9 cellular contexts compared by ENCODE assay signal in genomic region chr11:122696662-122697061, GRCh38.
DNase-seq lines count a peak whose midpoint lies in the region; ATAC-seq lines count a peak whose summit lies in the region.
"Had no signal": no experiment of that assay in that cellular context is flagged by ENCODE, and none has a peak within 500 bp of the region (broad histone marks: within the 10 kb centered on the region; RNA-seq: fewer than 3 reads in every experiment).

No MANE protein-coding gene starts in this region.

- H3K27me3 Mint-ChIP-seq in T-helper 1 cell treated with Interleukin-12 subunit alpha and Interleukin-12 subunit beta and Interleukin-4 antibody, amounts not matched to agents 30 μg/mL and 1 μg/mL, for 36 hours (ENCODE audit: low read depth) = peaks cover 9% of the 10 kb centered on the region
- no peaks in the 10 kb centered on the region for H3K27me3 Mint-ChIP-seq in activated naive CD8-positive, alpha-beta T cell

- H3K27ac Mint-ChIP-seq in T-helper 1 cell treated with Interleukin-12 subunit alpha and Interleukin-12 subunit beta and Interleukin-4 antibody, amounts not matched to agents 30 μg/mL and 1 μg/mL, for 36 hours = peak overlapping the region; percentile 77
- peak overlapping the region; percentile 93 for H3K27ac Mint-ChIP-seq in activated naive CD8-positive, alpha-beta T cell

- DNase-seq in stimulated activated CD8-positive, alpha-beta memory T cell treated with anti-CD3 and anti-CD28 coated beads, Interleukin-4, amount 100 ng/mL, for 4 hours (ENCODE audit: low read depth in 2 of 2, low spot score in 1 of 2) = peak; percentile 27 to 50
- no peak for DNase-seq in NK-92 treated with Interleukin-12 subunit alpha and Interleukin-12 subunit beta, amount 100 ng/mL, for 24 hours (lab: John Stamatoyannopoulos, UW)
- no peak for DNase-seq in NCI-H128 (lab: John Stamatoyannopoulos, UW; ENCODE audit: unreplicated experiment)
- DNase-seq: retina had no signal

- H3K4me3 Mint-ChIP-seq in T-helper 1 cell treated with Interleukin-12 subunit alpha and Interleukin-12 subunit beta and Interleukin-4 antibody, amounts not matched to agents 30 μg/mL and 1 μg/mL, for 36 hours = peak overlapping the region; percentile 63
- H3K4me3 Mint-ChIP-seq in activated naive CD8-positive, alpha-beta T cell = peak overlapping the region; percentile 86

- no peaks in the 10 kb centered on the region for H3K9me3 Mint-ChIP-seq in T-helper 1 cell treated with Interleukin-12 subunit alpha and Interleukin-12 subunit beta and Interleukin-4 antibody, amounts not matched to agents 30 μg/mL and 1 μg/mL, for 36 hours
- H3K9me3 Mint-ChIP-seq in activated naive CD8-positive, alpha-beta T cell (ENCODE audit: low read depth) = no peaks in the 10 kb centered on the region

- H3K4me1 Mint-ChIP-seq in T-helper 1 cell treated with Interleukin-12 subunit alpha and Interleukin-12 subunit beta and Interleukin-4 antibody, amounts not matched to agents 30 μg/mL and 1 μg/mL, for 36 hours (ENCODE audit: low read depth) = peaks cover 42% of the 10 kb centered on the region
- H3K4me1 Mint-ChIP-seq in activated naive CD8-positive, alpha-beta T cell (ENCODE audit: low read depth) = peaks cover 95% of the 10 kb centered on the region

- ATAC-seq in GM21515 (IDR thresholded peaks at IDR 0.05; ENCODE audit: unreplicated experiment) = peak; percentile 57
- ATAC-seq in HG03457 (IDR thresholded peaks at IDR 0.05; ENCODE audit: unreplicated experiment) = no peak
- no peak for ATAC-seq in GM21447 (IDR thresholded peaks at IDR 0.05; ENCODE audit: unreplicated experiment)

- H3K36me3 Mint-ChIP-seq in T-helper 1 cell treated with Interleukin-12 subunit alpha and Interleukin-12 subunit beta and Interleukin-4 antibody, amounts not matched to agents 30 μg/mL and 1 μg/mL, for 36 hours (ENCODE audit: low read depth) = peaks cover 8% of the 10 kb centered on the region
- H3K36me3 Mint-ChIP-seq in activated naive CD8-positive, alpha-beta T cell = peaks cover 9% of the 10 kb centered on the region

Comparison
In these comparisons a context has a peak if more than half of its experiments do, and no peak if none do; other contexts are left out.
1. DNase-seq: peak in stimulated activated CD8-positive, alpha-beta memory T cell treated with anti-CD3 and anti-CD28 coated beads, Interleukin-4, amount 100 ng/mL, for 4 hours (2 of 2); none in NK-92 treated with Interleukin-12 subunit alpha and Interleukin-12 subunit beta, amount 100 ng/mL, for 24 hours (single experiment) and NCI-H128 (single experiment).